15 cellular contexts compared by ENCODE assay signal in the genomic region with DNA sequence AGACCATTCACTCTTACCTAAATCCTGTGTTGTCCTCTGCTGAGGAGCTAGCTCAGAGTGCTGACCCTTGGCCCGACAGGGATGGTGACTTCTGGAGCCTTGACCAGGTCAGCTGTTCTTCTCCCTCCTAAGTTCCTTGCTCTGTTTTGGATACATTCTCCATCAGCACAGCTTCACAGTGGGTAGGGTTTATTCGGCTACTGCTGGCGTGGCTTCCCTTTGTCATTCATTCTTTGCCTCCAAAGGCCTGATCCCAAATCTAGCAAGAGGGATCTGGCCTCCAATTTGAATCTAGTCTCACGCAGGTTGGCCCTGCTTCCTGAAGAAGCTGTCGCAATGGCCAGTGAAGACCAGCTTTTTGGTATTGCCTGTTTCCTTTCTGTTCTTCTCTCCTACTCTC.
DNase-seq lines count a peak whose midpoint lies in the region; ATAC-seq and TF ChIP-seq lines count a peak whose summit lies in the region.
"Had no signal": no experiment of that assay in that cellular context is flagged by ENCODE, and none has a peak within 500 bp of the region (broad histone marks: within the 10 kb centered on the region; RNA-seq: fewer than 3 reads in every experiment).

No MANE protein-coding gene starts in this region.

- DNase-seq in H7 (peak; percentile 60), WTC11 (ENCODE audit: low spot score) (no peak), islet precursor cell (no peak), tibial nerve (ENCODE audit: low spot score in 2 of 2) (no peak), RKO (ENCODE audit: low spot score) (no peak)
- DNase-seq: Calu3; CD8-positive, alpha-beta T cell; DMS79 treated with DMSO at 0.1 percent for 48 hours; GOT3; HCEC 1CT had no signal

- H3K9me3 Mint-ChIP-seq in WTC11, result no peaks in the 10 kb centered on the region

- no peak for TF ChIP-seq EP300 in tibial nerve (IDR thresholded peaks at IDR 0.05)

- WGBS in tibial nerve, 2 donors, result 71 to 76% methylated on average over 5 of the region's 5 CpGs

- POLR2A ChIA-PET in WTC11 (lab: Charles Lee), result no interaction called here

- H3K36me3 Mint-ChIP-seq in WTC11, result no peaks in the 10 kb centered on the region
- H3K36me3 Mint-ChIP-seq: CD8-positive, alpha-beta T cell had no signal

- H3K4me1 ChIP-seq in iPS-18a (ENCODE audit: control insufficient read depth, low read depth, low read length), result peaks cover 31% of the 10 kb centered on the region
- no peaks in the 10 kb centered on the region for H3K4me1 ChIP-seq in tibial nerve

- ATAC-seq in WTC11 (peak; percentile 63), esophagus mucosa (no peak)
- ATAC-seq: CD8-positive, alpha-beta T cell had no signal

- H3K4me3 Mint-ChIP-seq in WTC11, result no peak overlapping the region
- H3K4me3 Mint-ChIP-seq: B cell; CD8-positive, alpha-beta T cell had no signal

- no peaks in the 10 kb centered on the region for H3K27me3 Mint-ChIP-seq in WTC11 (ENCODE audit: low read depth)
- H3K27me3 Mint-ChIP-seq: B cell had no signal

- no peaks in the 10 kb centered on the region for H3K36me3 ChIP-seq in H7 (replicated peaks; ENCODE audit: control insufficient read depth, insufficient read depth, low read length)
- H3K36me3 ChIP-seq in iPS-18a (ENCODE audit: control insufficient read depth, low read depth, low read length), result no peaks in the 10 kb centered on the region
- no peaks in the 10 kb centered on the region for H3K36me3 ChIP-seq in tibial nerve
- H3K36me3 ChIP-seq: BLaER1 treated with 17β-estradiol and CSF1 and Interleukin-3, amounts not matched to agents 10 nM and 100 nM had no signal

- no peak overlapping the region for H3K9ac ChIP-seq in iPS-18a (ENCODE audit: low read length)
- H3K9ac ChIP-seq: BLaER1 treated with 17β-estradiol and CSF1 and Interleukin-3, amounts not matched to agents 10 nM and 100 nM; KMS-11 had no signal

- peaks cover 62% of the 10 kb centered on the region for H3K4me1 Mint-ChIP-seq in WTC11
- H3K4me1 Mint-ChIP-seq: B cell had no signal

- H3K9me3 ChIP-seq in iPS-18a (ENCODE audit: control insufficient read depth, low read depth, low read length), result no peaks in the 10 kb centered on the region
- H3K9me3 ChIP-seq in tibial nerve, result no peaks in the 10 kb centered on the region
- H3K9me3 ChIP-seq: BLaER1 treated with 17β-estradiol and CSF1 and Interleukin-3, amounts not matched to agents 10 nM and 100 nM had no signal

- TF ChIP-seq POLR2A in tibial nerve (IDR thresholded peaks at IDR 0.05), result no peak

- H3K27me3 ChIP-seq in H7 (ENCODE audit: control insufficient read depth, insufficient read depth, low read length) (no peaks in the 10 kb centered on the region), iPS-18a (ENCODE audit: control insufficient read depth, insufficient read depth, low read length) (no peaks in the 10 kb centered on the region), tibial nerve (no peaks in the 10 kb centered on the region)
- H3K27me3 ChIP-seq: BLaER1 treated with 17β-estradiol and CSF1 and Interleukin-3, amounts not matched to agents 10 nM and 100 nM had no signal

- CTCF ChIA-PET in WTC11 (lab: Charles Lee), result no interaction called here

- H3K27ac ChIP-seq in iPS-18a (ENCODE audit: low read length) (no peak overlapping the region), tibial nerve (no peak overlapping the region)
- H3K27ac ChIP-seq: BLaER1 treated with 17β-estradiol and CSF1 and Interleukin-3, amounts not matched to agents 10 nM and 100 nM; KMS-11 had no signal

- TF ChIP-seq CTCF in WTC11 (IDR thresholded peaks at IDR 0.05) (no peak), tibial nerve (IDR thresholded peaks at IDR 0.05) (no peak)

- H3K27ac Mint-ChIP-seq in WTC11, result peak overlapping the region; percentile 86
- H3K27ac Mint-ChIP-seq: B cell; CD8-positive, alpha-beta T cell had no signal

- H3K4me3 ChIP-seq in H7 (ENCODE audit: insufficient read depth, low read depth, low read length), result no peak overlapping the region
- H3K4me3 ChIP-seq in iPS-18a (ENCODE audit: low read length), result peak overlapping the region; percentile 4
- no peak overlapping the region for H3K4me3 ChIP-seq in tibial nerve
- H3K4me3 ChIP-seq: BLaER1 treated with 17β-estradiol and CSF1 and Interleukin-3, amounts not matched to agents 10 nM and 100 nM had no signal

TF ChIP-seq in WTC11, 78 proteins besides CTCF, POLR2A, EP300 and RAD21:
- TF ChIP-seq, protein P1, sequence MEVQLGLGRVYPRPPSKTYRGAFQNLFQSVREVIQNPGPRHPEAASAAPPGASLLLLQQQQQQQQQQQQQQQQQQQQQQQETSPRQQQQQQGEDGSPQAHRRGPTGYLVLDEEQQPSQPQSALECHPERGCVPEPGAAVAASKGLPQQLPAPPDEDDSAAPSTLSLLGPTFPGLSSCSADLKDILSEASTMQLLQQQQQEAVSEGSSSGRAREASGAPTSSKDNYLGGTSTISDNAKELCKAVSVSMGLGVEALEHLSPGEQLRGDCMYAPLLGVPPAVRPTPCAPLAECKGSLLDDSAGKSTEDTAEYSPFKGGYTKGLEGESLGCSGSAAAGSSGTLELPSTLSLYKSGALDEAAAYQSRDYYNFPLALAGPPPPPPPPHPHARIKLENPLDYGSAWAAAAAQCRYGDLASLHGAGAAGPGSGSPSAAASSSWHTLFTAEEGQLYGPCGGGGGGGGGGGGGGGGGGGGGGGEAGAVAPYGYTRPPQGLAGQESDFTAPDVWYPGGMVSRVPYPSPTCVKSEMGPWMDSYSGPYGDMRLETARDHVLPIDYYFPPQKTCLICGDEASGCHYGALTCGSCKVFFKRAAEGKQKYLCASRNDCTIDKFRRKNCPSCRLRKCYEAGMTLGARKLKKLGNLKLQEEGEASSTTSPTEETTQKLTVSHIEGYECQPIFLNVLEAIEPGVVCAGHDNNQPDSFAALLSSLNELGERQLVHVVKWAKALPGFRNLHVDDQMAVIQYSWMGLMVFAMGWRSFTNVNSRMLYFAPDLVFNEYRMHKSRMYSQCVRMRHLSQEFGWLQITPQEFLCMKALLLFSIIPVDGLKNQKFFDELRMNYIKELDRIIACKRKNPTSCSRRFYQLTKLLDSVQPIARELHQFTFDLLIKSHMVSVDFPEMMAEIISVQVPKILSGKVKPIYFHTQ (CRISPR knock-in tag; IDR thresholded peaks at IDR 0.05), result no peak
- TF ChIP-seq ZNF532 (CRISPR knock-in tag; IDR thresholded peaks at IDR 0.05; ENCODE audit: borderline replicate concordance), result no peak
- TF ChIP-seq MYBL2 (CRISPR knock-in tag; IDR thresholded peaks at IDR 0.05), result no peak
- TF ChIP-seq CREB1 (CRISPR knock-in tag; IDR thresholded peaks at IDR 0.05), result no peak
- TF ChIP-seq NR3C1 (CRISPR knock-in tag; conservative IDR thresholded peaks at IDR 0.05; ENCODE audit: low read depth), result no peak
